Comparison of ENCODE assay signal across 10 cellular contexts in the genomic region with DNA sequence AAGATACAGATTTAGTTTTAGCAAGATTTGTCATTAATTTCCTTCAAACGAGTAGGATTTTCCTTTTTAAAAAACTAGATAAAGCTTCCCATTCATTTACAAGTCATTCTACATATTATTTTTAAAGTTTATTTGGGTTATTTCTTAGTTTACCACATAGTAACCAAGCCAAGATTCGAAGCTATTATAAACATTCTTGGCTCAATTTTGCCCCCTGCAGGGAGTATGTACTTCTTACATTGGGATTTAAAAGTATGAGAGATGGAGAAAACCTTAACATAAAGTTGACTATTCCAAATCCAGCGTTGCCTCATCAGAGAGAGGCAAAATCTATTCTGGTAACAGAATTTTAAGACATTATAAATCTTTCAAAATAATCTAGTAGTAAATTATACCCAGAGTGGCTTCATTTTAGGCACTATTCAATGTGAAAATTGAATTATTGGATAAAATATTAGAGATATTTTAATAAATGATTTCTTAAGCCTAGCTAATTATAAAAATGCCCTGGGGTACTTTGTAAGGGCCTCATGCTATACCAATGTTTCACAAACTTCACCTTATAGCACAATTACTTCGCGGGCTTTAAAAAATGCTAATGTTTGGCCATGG. TPM values are rescaled to one million over a fixed set of nuclear protein-coding genes. Genes with fewer than 3 reads are reported as not detected.
DNase-seq lines count a peak whose midpoint lies in the region; ATAC-seq and TF ChIP-seq lines count a peak whose summit lies in the region.
"Had no signal": no experiment of that assay in that cellular context is flagged by ENCODE, and none has a peak within 500 bp of the region (broad histone marks: within the 10 kb centered on the region; RNA-seq: fewer than 3 reads in every experiment).

No MANE protein-coding gene starts in this region.

- H3K9me3 Mint-ChIP-seq in naive thymus-derived CD4-positive, alpha-beta T cell, result peaks cover 0 to 26% (median 8%) of the 10 kb centered on the region in 11 donors

- no peak overlapping the region for H3K27ac Mint-ChIP-seq in naive thymus-derived CD4-positive, alpha-beta T cell
- H3K27ac Mint-ChIP-seq: B cell had no signal

- H3K4me3 Mint-ChIP-seq in naive thymus-derived CD4-positive, alpha-beta T cell, result no peak overlapping the region
- H3K4me3 Mint-ChIP-seq: B cell had no signal

- CTCF ChIA-PET in naive thymus-derived CD4-positive, alpha-beta T cell (lab: Charles Lee), result no interaction called here

- intact Hi-C loops in naive thymus-derived CD4-positive, alpha-beta T cell (cut with micrococcal nuclease), result loop anchor here in 1 of 2 donors (2.0 to 5.0 kb wide), 2 partner anchors 286 to 937 kb away; no protein-coding TSS in a partner anchor

- no peaks in the 10 kb centered on the region for H3K4me1 ChIP-seq in Loucy (ENCODE audit: insufficient read depth, low read length, poor library complexity, severe bottlenecking)
- H3K4me1 ChIP-seq in naive thymus-derived CD4-positive, alpha-beta T cell (ENCODE audit: control insufficient read depth in 2 of 2, insufficient read depth in 2 of 2, low read length in 2 of 2), result no peaks in the 10 kb centered on the region

- no peaks in the 10 kb centered on the region for H3K27me3 ChIP-seq in Loucy (ENCODE audit: insufficient read depth, low read length, poor library complexity, severe bottlenecking)
- no peaks in the 10 kb centered on the region for H3K27me3 ChIP-seq in naive thymus-derived CD4-positive, alpha-beta T cell (ENCODE audit: control insufficient read depth in 2 of 2, insufficient read depth in 2 of 2, low read length in 2 of 2)

- H2AFZ ChIP-seq in Loucy (ENCODE audit: low read length), result no peak overlapping the region

- H3K36me3 Mint-ChIP-seq in naive thymus-derived CD4-positive, alpha-beta T cell, result no peaks in the 10 kb centered on the region

- no peaks in the 10 kb centered on the region for H3K36me3 ChIP-seq in Loucy (ENCODE audit: insufficient read depth, low read length)
- H3K36me3 ChIP-seq in naive thymus-derived CD4-positive, alpha-beta T cell (ENCODE audit: control insufficient read depth in 2 of 3, insufficient read depth in 3 of 3, low read length in 3 of 3), result no peaks in the 10 kb centered on the region

- H3K27me3 Mint-ChIP-seq in naive thymus-derived CD4-positive, alpha-beta T cell, result no peaks in the 10 kb centered on the region
- H3K27me3 Mint-ChIP-seq: B cell had no signal

- DNase-seq in NCI-H1092 treated with DMSO at 0.1 percent for 48 hours (lab: John Stamatoyannopoulos, UW), result peak; percentile 1
- DNase-seq in NCI-H1092 (lab: John Stamatoyannopoulos, UW), result no peak
- peak; percentile 83 to 88 for DNase-seq in cardiac fibroblast (ENCODE audit: low read depth in 2 of 2)
- DNase-seq in myocyte (ENCODE audit: low read depth), result peak; percentile 79
- DNase-seq in naive thymus-derived CD4-positive, alpha-beta T cell, result no peak

- TF ChIP-seq CTCF in Loucy (conservative IDR thresholded peaks at IDR 0.05; ENCODE audit: low read length), result peak; percentile 46
- peak; percentile 43 for TF ChIP-seq CTCF in cardiac fibroblast (IDR thresholded peaks at IDR 0.05; ENCODE audit: low read depth, low read length)

- no peak for ATAC-seq in GM18498 (IDR thresholded peaks at IDR 0.05; ENCODE audit: unreplicated experiment)
- ATAC-seq in naive thymus-derived CD4-positive, alpha-beta T cell, result no peak
- no peak for ATAC-seq in GM21447 (IDR thresholded peaks at IDR 0.05; ENCODE audit: unreplicated experiment)

- H3F3A ChIP-seq in Loucy (ENCODE audit: low read depth), result no peaks in the 10 kb centered on the region

- H3K79me2 ChIP-seq in Loucy (ENCODE audit: insufficient read depth, low read length), result no peaks in the 10 kb centered on the region

- no peak overlapping the region for H3K27ac ChIP-seq in naive thymus-derived CD4-positive, alpha-beta T cell (ENCODE audit: low read depth, low read length)

- no peaks in the 10 kb centered on the region for H3K9me2 ChIP-seq in Loucy (replicated peaks; ENCODE audit: low read depth, low read length)

- no peak overlapping the region for H3K9ac ChIP-seq in Loucy (ENCODE audit: low read depth, low read length, poor library complexity, severe bottlenecking)

- POLR2A ChIA-PET in naive thymus-derived CD4-positive, alpha-beta T cell (lab: Charles Lee), result no interaction called here

- H3K4me2 ChIP-seq in Loucy (ENCODE audit: low read depth, low read length, poor library complexity, severe bottlenecking), result no peak overlapping the region

- no peaks in the 10 kb centered on the region for H4K20me1 ChIP-seq in Loucy (ENCODE audit: insufficient read depth, low read length, poor library complexity, severe bottlenecking)

- no peaks in the 10 kb centered on the region for H3K9me3 ChIP-seq in Loucy (ENCODE audit: insufficient read depth, low read depth, low read length)
- no peaks in the 10 kb centered on the region for H3K9me3 ChIP-seq in naive thymus-derived CD4-positive, alpha-beta T cell (ENCODE audit: control insufficient read depth in 2 of 3, low read length in 3 of 3)

- no peak overlapping the region for H3K4me3 ChIP-seq in Loucy (ENCODE audit: low read length, poor library complexity, severe bottlenecking)
- H3K4me3 ChIP-seq in cardiac fibroblast (replicated peaks in 1 of 2; ENCODE audit: low read depth in 2 of 2, low read length in 2 of 2), result no peak overlapping the region
- no peak overlapping the region for H3K4me3 ChIP-seq in naive thymus-derived CD4-positive, alpha-beta T cell (ENCODE audit: low read length)

- H3K4me1 Mint-ChIP-seq in naive thymus-derived CD4-positive, alpha-beta T cell, result no peaks in the 10 kb centered on the region
- H3K4me1 Mint-ChIP-seq: B cell had no signal

RNA-seq across cellular contexts. Expression of gene FBN2, which starts 39.1 kb away (rescaled TPM):
- total RNA-seq in myocyte, result 3.9 and 4.2 TPM in 2 replicates
- 4.4 TPM for polyA plus RNA-seq in myocyte (2012)
- 1 to 10 TPM in 1 of 5 experiments, under 1 TPM in 3, not detected in 1; 0.16 to 6.8 (median 0.66) TPM for total RNA-seq in naive thymus-derived CD4-positive, alpha-beta T cell
- under 1 TPM in 1 of 2 donors, not detected in 1; 0.07 TPM for polyA plus RNA-seq in naive thymus-derived CD4-positive, alpha-beta T cell
- total RNA-seq: activated CD8-positive, alpha-beta memory T cell treated with anti-CD3 and anti-CD28 coated beads for 36 hours; B cell had no signal

Comparison
In these comparisons a context has a peak if more than half of its experiments do, and no peak if none do; other contexts are left out.
1. DNase-seq: peak in NCI-H1092 treated with DMSO at 0.1 percent for 48 hours (single experiment), cardiac fibroblast (2 of 2) and myocyte (single experiment); none in NCI-H1092 (single experiment) and naive thymus-derived CD4-positive, alpha-beta T cell (0 of 9).